ENCODE assay signal across 8 cellular contexts in genomic region chr6:30061766-30062458, GRCh38. TPM values are rescaled to one million over a fixed set of nuclear protein-coding genes. Genes with fewer than 3 reads are reported as not detected.
A peak's percentile ranks its signal among the peaks of the same experiment; 100 is the strongest.
DNase-seq lines count a peak whose midpoint lies in the region; ATAC-seq and TF ChIP-seq lines count a peak whose summit lies in the region.

No MANE protein-coding gene starts in this region.

- H3K4me1 ChIP-seq in SK-N-SH (ENCODE audit: control insufficient read depth in 1 of 2, insufficient read depth in 2 of 2, low read depth in 1 of 2, low read length in 1 of 2): peaks cover 6 to 18% of the 10 kb centered on the region in 2 experiments; a peak in 3 of 4 replicates
- H3K4me1 ChIP-seq in duodenal mucosa (ENCODE audit: control insufficient read depth in 1 of 2, insufficient read depth in 2 of 2, low read length in 2 of 2): peaks cover 21 to 30% of the 10 kb centered on the region in 2 donors
- peaks cover 0 to 51% (median 18%) of the 10 kb centered on the region in 4 donors for H3K4me1 ChIP-seq in tibial nerve

- 21% methylated on average over 15 of the region's 15 CpGs for WGBS in SK-N-SH (ENCODE audit: low lambda C conversion rate)
- WGBS in tibial nerve, 2 donors: 51 to 56% methylated on average over 15 of the region's 15 CpGs

- H3K9me3 ChIP-seq in SK-N-SH (no peaks in the 10 kb centered on the region), duodenal mucosa (ENCODE audit: control insufficient read depth in 1 of 2, low read length in 2 of 2) (no peaks in the 10 kb centered on the region), tibial nerve (no peaks in the 10 kb centered on the region)

- H3F3A ChIP-seq in SK-N-SH (replicated peaks; ENCODE audit: insufficient read depth): peaks cover 11% of the 10 kb centered on the region

- H3K36me3 ChIP-seq in SK-N-SH (replicated peaks in 1 of 2; ENCODE audit: control insufficient read depth in 1 of 2, insufficient read depth in 2 of 2, low read length in 1 of 2) (peaks cover 23 to 30% of the 10 kb centered on the region in 2 experiments), duodenal mucosa (ENCODE audit: control insufficient read depth in 1 of 2, insufficient read depth in 2 of 2, low read length in 2 of 2) (peaks cover 3 to 8% of the 10 kb centered on the region in 2 donors), tibial nerve (peaks cover 0 to 14% (median 0%) of the 10 kb centered on the region in 3 donors)

- peak overlapping the region; percentile 89 for H3K4me2 ChIP-seq in SK-N-SH

- H3K4me3 ChIP-seq in SK-N-SH (ENCODE audit: low read depth in 2 of 2, low read length in 1 of 2): peak overlapping the region; percentile 96 to 99
- H3K4me3 ChIP-seq in duodenal mucosa (ENCODE audit: low read depth in 1 of 2, low read length in 2 of 2): peak overlapping the region; percentile 87 to 97
- H3K4me3 ChIP-seq in tibial nerve: peak overlapping the region; percentile 51 to 96 (median 68)

- CTCF ChIA-PET in SK-N-SH (lab: Yijun Ruan, JAX): interaction anchor here (1.6 kb wide), 1 partner anchor 69 kb away, joined by 9 read pairs; no protein-coding TSS in a partner anchor

- H3K79me2 ChIP-seq in SK-N-SH (ENCODE audit: insufficient read depth): peaks cover 36% of the 10 kb centered on the region

- peak overlapping the region; percentile 99 for H3K4me3 Mint-ChIP-seq in memory B cell

- DNase-seq in stimulated activated CD4-positive, alpha-beta T cell treated with anti-CD3 and anti-CD28 coated beads, Interleukin-4, amount 100 ng/mL, for 1 hour: peak; percentile 27
- DNase-seq in stimulated activated CD4-positive, alpha-beta T cell treated with anti-CD3 and anti-CD28 coated beads, Interleukin-15, amount 100 ng/mL, for 24 hours: no peak
- DNase-seq in SK-N-SH: peak; percentile 38
- no peak for DNase-seq in memory B cell (ENCODE audit: low spot score in 2 of 2)
- no peak for DNase-seq in tibial nerve (ENCODE audit: low spot score in 2 of 2)
- DNase-seq in SKM-1 treated with dmso at 0.1 percent for 144 hours (lab: John Stamatoyannopoulos, UW; ENCODE audit: unreplicated experiment): no peak

- peak; percentile 9 for ATAC-seq in HG03103 (IDR thresholded peaks at IDR 0.05; ENCODE audit: low read depth, unreplicated experiment)
- ATAC-seq in memory B cell (ENCODE audit: low read depth): peak; percentile 3

- no peaks in the 10 kb centered on the region for H3K9me2 ChIP-seq in SK-N-SH

- no peak for TF ChIP-seq EP300 in SK-N-SH (IDR thresholded peaks at IDR 0.05; ENCODE audit: borderline replicate concordance in 1 of 2, low read depth in 1 of 2, low read length in 1 of 2)
- no peak for TF ChIP-seq EP300 in tibial nerve (IDR thresholded peaks at IDR 0.05)

- H3K4me1 Mint-ChIP-seq in memory B cell: peaks cover 22% of the 10 kb centered on the region

- H3K27me3 ChIP-seq in SK-N-SH (ENCODE audit: insufficient read depth): no peaks in the 10 kb centered on the region
- H3K27me3 ChIP-seq in duodenal mucosa (ENCODE audit: control insufficient read depth in 1 of 2, insufficient read depth in 2 of 2, low read length in 2 of 2): no peaks in the 10 kb centered on the region
- H3K27me3 ChIP-seq in tibial nerve: no peaks in the 10 kb centered on the region

- peak overlapping the region; percentile 95 for H3K27ac Mint-ChIP-seq in memory B cell

- no peaks in the 10 kb centered on the region for H3K27me3 Mint-ChIP-seq in memory B cell

- no peaks in the 10 kb centered on the region for H4K20me1 ChIP-seq in SK-N-SH (ENCODE audit: insufficient read depth)

- TF ChIP-seq CTCF in SK-N-SH (IDR thresholded peaks at IDR 0.05) (no peak), tibial nerve (IDR thresholded peaks at IDR 0.05) (no peak)

- no peak for TF ChIP-seq POLR2A in tibial nerve (IDR thresholded peaks at IDR 0.05)

- no peaks in the 10 kb centered on the region for H3K9me3 Mint-ChIP-seq in memory B cell

- H3K36me3 Mint-ChIP-seq in memory B cell: peaks cover 12% of the 10 kb centered on the region

- H3K27ac ChIP-seq in SK-N-SH (ENCODE audit: low read depth in 2 of 2, low read length in 1 of 2) (peak overlapping the region; percentile 71 to 77), duodenal mucosa (ENCODE audit: low read depth, low read length) (peak overlapping the region; percentile 88), tibial nerve (peak overlapping the region; percentile 55 to 96 (median 92))

- peak overlapping the region; percentile 98 for H2AFZ ChIP-seq in SK-N-SH (ENCODE audit: low read depth)

- POLR2A ChIA-PET in SK-N-SH (lab: Yijun Ruan, JAX): no interaction called here

- H3K9ac ChIP-seq in SK-N-SH (peak overlapping the region; percentile 89), duodenal mucosa (ENCODE audit: low read depth in 1 of 2, low read length in 2 of 2) (peak overlapping the region; percentile 85 to 92)

- no peak for TF ChIP-seq RAD21 in SK-N-SH (IDR thresholded peaks at IDR 0.05; ENCODE audit: low read length)

TF ChIP-seq in SK-N-SH, 30 proteins besides CTCF, POLR2A, EP300 and RAD21:
- TF ChIP-seq PBX3 (IDR thresholded peaks at IDR 0.05) (no peak), NFIC (IDR thresholded peaks at IDR 0.05; ENCODE audit: borderline replicate concordance) (no peak), FOSL2 (IDR thresholded peaks at IDR 0.05; ENCODE audit: borderline replicate concordance, low read depth) (no peak), USF1 (IDR thresholded peaks at IDR 0.05; ENCODE audit: borderline replicate concordance, low read depth) (no peak), ELF1 (IDR thresholded peaks at IDR 0.05) (no peak), MAX (IDR thresholded peaks at IDR 0.05; ENCODE audit: low read depth) (no peak; the same call in 1 of the 2 replicates), RFX5 (IDR thresholded peaks at IDR 0.05; ENCODE audit: low read length) (no peak), GABPA (IDR thresholded peaks at IDR 0.05; ENCODE audit: low read depth) (no peak), SIN3A (IDR thresholded peaks at IDR 0.05; ENCODE audit: borderline replicate concordance, low read depth, low read length) (no peak), RCOR1 (IDR thresholded peaks at IDR 0.05; ENCODE audit: low read length) (no peak), USF2 (IDR thresholded peaks at IDR 0.05; ENCODE audit: borderline replicate concordance, low read depth, low read length) (no peak)

RNA-seq across cellular contexts. Expression of gene POLR1H, which starts 0.8 kb away (rescaled TPM):
- 30.0 and 40.6 TPM in 2 replicates for polyA plus RNA-seq in SK-N-SH (2012; rRNA removed)
- 28.9 and 34.9 TPM in 2 replicates for polyA plus RNA-seq in SK-N-SH (2012; cell fraction: cytosol; rRNA removed)
- 25.1 and 27.9 TPM in 2 replicates for polyA plus RNA-seq in SK-N-SH (2012; cell fraction: nucleus; rRNA removed)
- 10 to 100 TPM; 22.4 to 30.6 (median 24.8) TPM for total RNA-seq in tibial nerve

RNA-seq across cellular contexts. Expression of gene PPP1R11, which starts 5.1 kb away (rescaled TPM):
- 46.8 and 52.8 TPM in 2 replicates for polyA plus RNA-seq in SK-N-SH (2012; rRNA removed)
- 48.0 and 48.5 TPM in 2 replicates for polyA plus RNA-seq in SK-N-SH (2012; cell fraction: cytosol; rRNA removed)
- 26.3 and 37.4 TPM in 2 replicates for polyA plus RNA-seq in SK-N-SH (2012; cell fraction: nucleus; rRNA removed)
- total RNA-seq in tibial nerve: 10 to 100 TPM; 28.2 to 39.8 (median 34.2) TPM

RNA-seq across cellular contexts. Expression of gene RNF39, which starts 13.7 kb away (rescaled TPM):
- not detected in 2 replicates for polyA plus RNA-seq in SK-N-SH (2012; rRNA removed)
- polyA plus RNA-seq in SK-N-SH (2012; cell fraction: cytosol; rRNA removed): not detected in 2 replicates
- polyA plus RNA-seq in SK-N-SH (2012; cell fraction: nucleus; rRNA removed): 0.02 TPM in 1 of 2 replicates, not detected in the other
- total RNA-seq in tibial nerve: under 1 TPM in 1 of 4 donors, not detected in 3; 0.42 TPM

RNA-seq across cellular contexts. Expression of gene TRIM31, which starts 51.0 kb away (rescaled TPM):
- not detected in 2 replicates for polyA plus RNA-seq in SK-N-SH (2012; rRNA removed)
- not detected in 2 replicates for polyA plus RNA-seq in SK-N-SH (2012; cell fraction: cytosol; rRNA removed)
- polyA plus RNA-seq in SK-N-SH (2012; cell fraction: nucleus; rRNA removed): not detected in 2 replicates
- total RNA-seq in tibial nerve: not detected

Comparison
In these comparisons a context has a peak if more than half of its experiments do, and no peak if none do; other contexts are left out.
1. DNase-seq: peak in stimulated activated CD4-positive, alpha-beta T cell treated with anti-CD3 and anti-CD28 coated beads, Interleukin-4, amount 100 ng/mL, for 1 hour (single experiment) and SK-N-SH (single experiment); none in stimulated activated CD4-positive, alpha-beta T cell treated with anti-CD3 and anti-CD28 coated beads, Interleukin-15, amount 100 ng/mL, for 24 hours (single experiment), memory B cell (0 of 2), tibial nerve (0 of 2) and SKM-1 treated with dmso at 0.1 percent for 144 hours (single experiment).
2. Peak in every context shown above with its lines, with median percentiles within 50 percentile points of each other: H3K27ac ChIP-seq and H3K4me3 ChIP-seq.